ENCODE assay signal across 16 cellular contexts in the genomic region with DNA sequence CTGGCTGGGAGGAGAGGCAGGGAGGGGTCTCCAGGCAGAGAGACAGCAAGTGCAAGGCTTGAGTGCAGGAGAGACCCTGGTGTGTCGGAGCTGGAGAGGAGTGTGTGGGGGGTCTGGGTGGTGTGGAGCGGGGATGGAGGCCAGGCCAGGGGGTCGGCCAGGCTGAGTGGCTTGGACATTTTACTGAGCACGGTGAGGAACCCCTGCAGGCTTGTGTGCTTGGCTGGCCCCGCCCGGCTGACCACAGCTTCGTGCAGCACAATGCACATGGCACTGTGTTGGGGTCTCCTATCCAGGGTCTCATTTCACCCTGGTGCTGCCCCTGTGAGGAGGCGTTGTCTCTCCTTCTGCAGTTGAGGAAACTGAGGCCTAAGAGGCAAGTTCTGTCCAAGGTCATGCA. TPM values are rescaled to one million over a fixed set of nuclear protein-coding genes. Genes with fewer than 3 reads are reported as not detected.
A peak's percentile ranks its signal among the peaks of the same experiment; 100 is the strongest.
DNase-seq lines count a peak whose midpoint lies in the region; ATAC-seq and TF ChIP-seq lines count a peak whose summit lies in the region.
"Had no signal": no experiment of that assay in that cellular context is flagged by ENCODE, and none has a peak within 500 bp of the region (broad histone marks: within the 10 kb centered on the region; RNA-seq: fewer than 3 reads in every experiment).

No MANE protein-coding gene starts in this region.

- H3K23ac ChIP-seq in mesenchymal stem cell (ENCODE audit: low read length in 2 of 2): no peak overlapping the region

- no peak overlapping the region for H3K4me2 ChIP-seq in mesenchymal stem cell (ENCODE audit: low read length, poor library complexity, severe bottlenecking)

- peak overlapping the region; percentile 58 for H2BK120ac ChIP-seq in mesenchymal stem cell (ENCODE audit: low read depth, low read length)

- H3K4me3 Mint-ChIP-seq in T-helper 17 cell: no peak overlapping the region

- H3K4me1 ChIP-seq in left ventricle myocardium inferior: peaks cover 71% of the 10 kb centered on the region
- peaks cover 55% of the 10 kb centered on the region for H3K4me1 ChIP-seq in mesenchymal stem cell (ENCODE audit: control insufficient read depth, insufficient read depth, low read depth, low read length)

- H3K9me3 ChIP-seq in left ventricle myocardium inferior (replicated peaks) (no peaks in the 10 kb centered on the region), T-helper 17 cell (ENCODE audit: control insufficient read depth, low read length, poor library complexity, severe bottlenecking) (no peaks in the 10 kb centered on the region), mesenchymal stem cell (ENCODE audit: control insufficient read depth, low read length) (no peaks in the 10 kb centered on the region)
- H3K9me3 ChIP-seq: adrenal gland had no signal

- H2AK5ac ChIP-seq in mesenchymal stem cell (ENCODE audit: low read length, severe bottlenecking): peak overlapping the region; percentile 16

- intact Hi-C loops in left ventricle myocardium inferior (cut with micrococcal nuclease): loop anchor here (10.0 kb wide), 1 partner anchor 145 kb away; no protein-coding TSS in a partner anchor
- intact Hi-C loops in left ventricle myocardium superior (cut with micrococcal nuclease): no loop called here

- peak overlapping the region; percentile 60 to 98 for H3K18ac ChIP-seq in mesenchymal stem cell (ENCODE audit: low read depth in 1 of 2, low read length in 2 of 2)

- peaks cover 7% of the 10 kb centered on the region for H3K79me1 ChIP-seq in mesenchymal stem cell (replicated peaks; ENCODE audit: low read length, poor library complexity, severe bottlenecking)

- no peak overlapping the region for H2AFZ ChIP-seq in mesenchymal stem cell (ENCODE audit: low read depth, low read length)

- DNase-seq in left ventricle myocardium inferior: no peak
- no peak for DNase-seq in left ventricle myocardium superior
- no peak for DNase-seq in T-helper 17 cell
- DNase-seq in mesenchymal stem cell: no peak
- DNase-seq in stimulated activated naive CD8-positive, alpha-beta T cell treated with anti-CD3 and anti-CD28 coated beads, Interleukin-15, Interleukin-2, amounts not matched to agents 100 U/mL and 50 U/mL, for 24 hours: no peak
- DNase-seq: adrenal gland; DMS79 treated with DMSO at 0.1 percent for 48 hours; KG1; NCI-H1417 treated with DMSO at 0.1 percent for 48 hours; NCI-H2227 treated with DMSO at 0.1 percent for 48 hours; SHP77 treated with DMSO at 0.1 percent for 48 hours; stimulated activated CD4-positive, alpha-beta T cell treated with anti-CD3 and anti-CD28 coated beads, Interleukin-4, amount 100 ng/mL, for 4 hours had no signal

- no peak overlapping the region for H2BK5ac ChIP-seq in mesenchymal stem cell (ENCODE audit: low read depth, low read length, poor library complexity, severe bottlenecking)

- ATAC-seq in left ventricle myocardium superior (no peak), T-helper 17 cell (no peak), GM18861 (IDR thresholded peaks at IDR 0.05; ENCODE audit: unreplicated experiment) (no peak), HG02981 (IDR thresholded peaks at IDR 0.05; ENCODE audit: unreplicated experiment) (no peak), GM18502 (IDR thresholded peaks at IDR 0.05; ENCODE audit: poor library complexity, unreplicated experiment) (no peak)
- ATAC-seq in stimulated activated naive CD8-positive, alpha-beta T cell treated with anti-CD3 and anti-CD28 coated beads, Interleukin-15, Interleukin-2, amounts not matched to agents 100 U/mL and 50 U/mL, for 24 hours: no peak

- H3K27me3 Mint-ChIP-seq in T-helper 17 cell: no peaks in the 10 kb centered on the region

- H3K4me1 Mint-ChIP-seq in T-helper 17 cell: peaks cover 44% of the 10 kb centered on the region

- peak overlapping the region; percentile 94 for H3K27ac Mint-ChIP-seq in T-helper 17 cell

- TF ChIP-seq CTCF in left ventricle myocardium inferior (IDR thresholded peaks at IDR 0.05; ENCODE audit: borderline replicate concordance): no peak

- WGBS in mesenchymal stem cell: 78% methylated on average over 8 of the region's 8 CpGs

- peak overlapping the region; percentile 93 for H3K27ac ChIP-seq in left ventricle myocardium inferior (replicated peaks)
- H3K27ac ChIP-seq in mesenchymal stem cell (ENCODE audit: low read length, poor library complexity, severe bottlenecking): peak overlapping the region; percentile 76

- H3K14ac ChIP-seq in mesenchymal stem cell (ENCODE audit: low read length in 2 of 2): peak overlapping the region in 1 of 2 experiments; percentile 5

- peak overlapping the region; percentile 92 for H4K8ac ChIP-seq in mesenchymal stem cell (ENCODE audit: low read length)

- H2BK12ac ChIP-seq in mesenchymal stem cell (ENCODE audit: low read length in 2 of 2): peak overlapping the region; percentile 92 to 96

- H2BK15ac ChIP-seq in mesenchymal stem cell (ENCODE audit: low read depth, poor library complexity, severe bottlenecking): peak overlapping the region; percentile 91

- H3K27me3 ChIP-seq in left ventricle myocardium inferior (ENCODE audit: low read depth) (no peaks in the 10 kb centered on the region), mesenchymal stem cell (ENCODE audit: control insufficient read depth in 1 of 2, insufficient read depth in 1 of 2, low read length in 2 of 2) (no peaks in the 10 kb centered on the region)
- H3K27me3 ChIP-seq: adrenal gland had no signal

- H4K91ac ChIP-seq in mesenchymal stem cell (ENCODE audit: low read length): peak overlapping the region; percentile 98

- H3K9ac ChIP-seq in mesenchymal stem cell (ENCODE audit: low read length): peak overlapping the region; percentile 86

- H3K4ac ChIP-seq in mesenchymal stem cell (ENCODE audit: low read depth in 1 of 2, low read length in 2 of 2): peak overlapping the region; percentile 76 to 92

- H3K36me3 ChIP-seq in left ventricle myocardium inferior: no peaks in the 10 kb centered on the region
- peaks cover 0 to 3% of the 10 kb centered on the region in 2 experiments for H3K36me3 ChIP-seq in mesenchymal stem cell (ENCODE audit: control insufficient read depth in 1 of 2, insufficient read depth in 2 of 2, low read depth in 1 of 2, low read length in 2 of 2)
- H3K36me3 ChIP-seq: adrenal gland had no signal

- H3K36me3 Mint-ChIP-seq in T-helper 17 cell (ENCODE audit: low read depth): no peaks in the 10 kb centered on the region

- no peak overlapping the region for H3K4me3 ChIP-seq in left ventricle myocardium inferior
- peak overlapping the region in 1 of 2 experiments; percentile 45 for H3K4me3 ChIP-seq in mesenchymal stem cell (ENCODE audit: insufficient read depth in 1 of 2, low read depth in 1 of 2, low read length in 2 of 2)
- H3K4me3 ChIP-seq: adrenal gland had no signal

RNA-seq across cellular contexts. Expression of a gene that starts 5.6 kb away (rescaled TPM):
- total RNA-seq in left ventricle myocardium inferior (not detected), left ventricle myocardium superior (not detected), T-helper 17 cell (1 to 10 TPM in 1 of 2 donors, under 1 TPM in 1; 0.60 to 8.9 TPM)
- polyA plus RNA-seq in mesenchymal stem cell (2013, experiment 1 of 2): 2.5 TPM
- polyA plus RNA-seq in mesenchymal stem cell (2013, experiment 2 of 2): 4.8 TPM
- total RNA-seq: ureter had no signal
